ENCODE assay signal across 19 cellular contexts in the genomic region with DNA sequence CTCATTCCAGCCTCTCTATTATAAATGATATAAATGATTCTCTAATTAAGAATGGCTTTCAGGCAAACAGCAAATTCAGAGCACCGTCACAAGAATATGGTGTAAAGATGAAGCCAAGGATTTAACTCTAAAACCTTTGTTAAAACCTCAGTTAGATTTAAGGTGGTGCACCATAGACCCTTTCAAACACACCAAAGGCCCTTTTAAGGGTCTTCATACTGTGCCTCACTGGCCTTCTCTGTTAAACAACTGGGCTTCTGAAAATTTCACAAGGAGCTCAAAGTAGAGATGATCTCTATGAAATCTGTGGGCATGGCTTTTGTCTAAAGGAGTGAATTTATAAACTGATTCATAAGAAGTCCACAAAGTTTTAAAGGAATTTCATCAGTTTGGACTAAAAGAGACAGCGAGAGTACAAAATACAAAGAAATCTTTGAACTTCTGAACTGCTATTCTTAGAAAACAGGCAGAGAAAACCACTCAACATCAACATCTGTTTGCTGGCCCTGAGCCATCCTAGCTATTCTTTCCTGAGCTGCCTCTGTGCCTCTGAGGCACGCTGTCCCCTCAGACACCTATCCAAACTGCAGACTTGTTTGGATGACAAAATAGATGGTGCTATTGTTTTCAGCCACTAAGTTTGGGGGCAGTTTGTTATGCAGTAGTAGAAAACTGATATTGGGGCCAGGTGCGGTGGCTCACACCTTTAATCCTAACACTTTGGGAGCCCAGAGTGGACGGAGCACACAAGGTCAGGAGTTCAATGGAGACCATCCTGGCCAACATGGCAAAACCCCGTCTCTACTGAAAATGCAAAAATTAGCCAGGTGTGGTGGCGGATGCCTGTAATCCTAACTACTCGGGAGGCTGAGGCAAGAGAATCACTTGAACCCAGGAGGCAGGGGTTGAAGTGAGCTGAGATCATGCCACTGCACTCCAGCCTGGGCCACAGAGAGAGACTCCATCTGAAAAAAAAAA.
"Had no signal": no experiment of that assay in that cellular context is flagged by ENCODE, and none has a peak within 500 bp of the region (broad histone marks: within the 10 kb centered on the region; RNA-seq: fewer than 3 reads in every experiment).

No MANE protein-coding gene starts in this region.

- DNase-seq: cortex of kidney; effector CD4-positive, alpha-beta T cell; effector memory CD4-positive, alpha-beta T cell; foreskin keratinocyte; heart left ventricle; hypothalamus; immature natural killer cell; left cardiac atrium; left lung; left ventricle myocardium superior; lower lobe of right lung; mesenchymal stem cell; mucosa of descending colon; naive B cell had no signal

- H3K4me3 ChIP-seq: esophagus muscularis mucosa, gastroesophageal sphincter, heart left ventricle, hepatocyte, left lung, lower lobe of right lung, mucosa of descending colon had no signal

- H3K4me3 Mint-ChIP-seq: dendritic cell treated with granulocyte-macrophage colony-stimulating factor and Interleukin-4, amounts not matched to agents 40 ng/mL and 50 ng/mL, for 4 days; immature natural killer cell; mesothelial cell of epicardium; naive B cell had no signal

- H3K27ac Mint-ChIP-seq: dendritic cell treated with granulocyte-macrophage colony-stimulating factor and Interleukin-4, amounts not matched to agents 40 ng/mL and 50 ng/mL, for 4 days; immature natural killer cell; mesothelial cell of epicardium had no signal

- H3K4me1 Mint-ChIP-seq: immature natural killer cell, naive B cell had no signal

- H3K36me3 ChIP-seq: esophagus muscularis mucosa, gastroesophageal sphincter, heart left ventricle, left lung, lower lobe of right lung had no signal

- H3K9me3 ChIP-seq: mucosa of descending colon had no signal

- H3K27me3 Mint-ChIP-seq: dendritic cell treated with granulocyte-macrophage colony-stimulating factor and Interleukin-4, amounts not matched to agents 40 ng/mL and 50 ng/mL, for 4 days had no signal

- H3K4me1 ChIP-seq: esophagus muscularis mucosa, foreskin keratinocyte, gastroesophageal sphincter, heart left ventricle, left lung, lower lobe of right lung had no signal

- H3K36me3 Mint-ChIP-seq: immature natural killer cell had no signal

- H3K27me3 ChIP-seq: esophagus muscularis mucosa, foreskin keratinocyte, gastroesophageal sphincter, heart left ventricle, hepatocyte, left lung had no signal

- H3K27ac ChIP-seq: esophagus muscularis mucosa, foreskin keratinocyte, gastroesophageal sphincter, heart left ventricle, hepatocyte, left lung, lower lobe of right lung had no signal
